27 cellular contexts compared by ENCODE assay signal in genomic region chr9:117796681-117797080, GRCh38.
DNase-seq lines count a peak whose midpoint lies in the region; ATAC-seq and TF ChIP-seq lines count a peak whose summit lies in the region.
"Had no signal": no experiment of that assay in that cellular context is flagged by ENCODE, and none has a peak within 500 bp of the region (broad histone marks: within the 10 kb centered on the region; RNA-seq: fewer than 3 reads in every experiment).

No MANE protein-coding gene starts in this region.

- H3K36me3 ChIP-seq in stomach: no peaks in the 10 kb centered on the region
- H3K36me3 ChIP-seq: left ventricle myocardium inferior, tibial artery had no signal

- TF ChIP-seq CTCF in epithelial cell of proximal tubule (conservative IDR thresholded peaks at IDR 0.05; ENCODE audit: low read depth, low read length): no peak
- TF ChIP-seq CTCF in stomach (IDR thresholded peaks at IDR 0.05): no peak

- no peak for TF ChIP-seq POLR2A in stomach (IDR thresholded peaks at IDR 0.05)

- H3K27me3 ChIP-seq in stomach: peaks cover 0 to 5% (median 0%) of the 10 kb centered on the region in 3 donors
- H3K27me3 ChIP-seq: tibial artery had no signal

- no peak for TF ChIP-seq EP300 in stomach (IDR thresholded peaks at IDR 0.05)

- H3K4me3 ChIP-seq in epithelial cell of proximal tubule (ENCODE audit: low read depth, low read length) (no peak overlapping the region), stomach (no peak overlapping the region)
- H3K4me3 ChIP-seq: coronary artery, left ventricle myocardium inferior, smooth muscle cell, tibial artery had no signal

- no peaks in the 10 kb centered on the region for H3K4me1 ChIP-seq in stomach
- H3K4me1 ChIP-seq: left ventricle myocardium inferior, tibial artery had no signal

- intact Hi-C loops in stomach (cut with DNase I; ENCODE audit: low total_unique reads): no loop called here

- DNase-seq in EL (peak; percentile 60), NCI-H446 (lab: John Stamatoyannopoulos, UW) (peak; percentile 4 to 17), epithelial cell of proximal tubule (ENCODE audit: low read depth) (peak; percentile 16), non-pigmented ciliary epithelial cell (ENCODE audit: low read depth) (peak; percentile 22), SIG-M5 (lab: John Stamatoyannopoulos, UW) (no peak), stomach (no peak), COR-L47 (lab: John Stamatoyannopoulos, UW) (no peak)
- DNase-seq: activated CD8-positive, alpha-beta T cell treated with anti-CD3 and anti-CD28 coated beads for 36 hours; activated naive CD8-positive, alpha-beta T cell treated with anti-CD3 and anti-CD28 coated beads, Interleukin-2, amount 10 ng/mL, durations not matched to agents 7 days and 5 days; CD8-positive, alpha-beta memory T cell; HCEC 1CT; islet precursor cell; left ventricle myocardium inferior; NCI-H1105 treated with DMSO at 0.1 percent for 48 hours; NCI-H2029; OCI-M1; retina; stimulated activated CD4-positive, alpha-beta T cell treated with anti-CD3 and anti-CD28 coated beads, Interleukin-1b, Interleukin-23, amount 100 ng/mL, for 48 hours; stimulated activated CD8-positive, alpha-beta memory T cell treated with anti-CD3 and anti-CD28 coated beads, Interleukin-4, amount 100 ng/mL, for 48 hours; stimulated activated naive CD8-positive, alpha-beta T cell treated with anti-CD3 and anti-CD28 coated beads, Interleukin-15, amount 100 ng/mL, for 72 hours; T-helper 17 cell; tibial artery had no signal

- H3K9me3 ChIP-seq in stomach: no peaks in the 10 kb centered on the region
- H3K9me3 ChIP-seq: tibial artery had no signal

- ATAC-seq in HG02588 (IDR thresholded peaks at IDR 0.05; ENCODE audit: unreplicated experiment): no peak
- ATAC-seq: activated CD8-positive, alpha-beta T cell treated with anti-CD3 and anti-CD28 coated beads for 36 hours; esophagus mucosa; SK-N-SH treated with all-trans-retinoic acid at 6 μM for 48 hours; stimulated activated naive CD8-positive, alpha-beta T cell treated with anti-CD3 and anti-CD28 coated beads, Interleukin-15, amount 100 ng/mL, for 72 hours; T-helper 17 cell had no signal

- H3K27ac ChIP-seq in stomach: no peak overlapping the region
- H3K27ac ChIP-seq: coronary artery, left ventricle myocardium inferior, tibial artery had no signal

- 74 to 90% (median 84%) methylated on average over 2 of the region's 2 CpGs for WGBS in stomach, 5 donors

Comparison
In these comparisons a context has a peak if more than half of its experiments do, and no peak if none do; other contexts are left out.
1. DNase-seq: peak in EL (single experiment), NCI-H446 (2 of 2), epithelial cell of proximal tubule (single experiment) and non-pigmented ciliary epithelial cell (single experiment); none in SIG-M5 (single experiment), stomach (single experiment) and COR-L47 (single experiment).